ENCODE assay signal across 8 cellular contexts in the genomic region with DNA sequence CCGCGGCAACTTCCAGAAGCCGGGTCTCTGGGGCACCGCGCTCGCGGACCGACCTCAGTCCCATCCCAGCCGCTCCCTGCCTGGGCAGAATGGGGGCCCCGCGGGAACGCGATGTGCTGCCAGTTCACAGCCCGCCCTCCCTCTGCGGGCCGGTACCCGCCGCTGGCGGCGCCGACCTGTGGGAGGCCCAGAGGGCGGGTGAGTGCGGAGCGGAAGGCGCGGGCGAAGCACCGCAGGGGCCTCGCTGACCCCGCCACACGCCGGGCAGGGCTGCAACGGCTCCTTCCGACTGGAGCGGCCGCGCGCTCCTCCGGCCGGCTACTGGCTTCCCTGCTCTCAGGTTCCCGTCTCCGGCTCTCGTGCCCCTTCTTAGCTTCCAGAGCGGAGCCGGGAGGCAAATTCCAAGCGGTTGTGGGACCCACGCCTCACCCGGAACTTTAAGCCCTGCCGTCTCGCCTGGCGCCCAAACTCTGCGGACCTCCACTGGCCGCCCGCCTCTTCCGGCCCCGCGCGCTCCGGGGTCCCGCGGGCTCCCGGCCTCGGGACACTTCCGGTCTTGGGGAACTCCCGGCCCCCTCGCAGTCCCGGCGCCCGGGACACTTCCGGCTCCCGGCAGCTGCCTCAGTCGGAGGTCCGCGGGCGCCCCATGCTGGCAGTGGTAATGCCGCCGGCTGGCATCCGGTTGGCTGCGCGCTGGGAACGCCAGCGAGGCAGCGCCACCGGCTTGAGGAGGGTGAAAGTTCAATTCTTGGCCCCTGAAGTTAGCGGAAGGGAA. TPM values are rescaled to one million over a fixed set of nuclear protein-coding genes. Genes with fewer than 3 reads are reported as not detected.
A peak's percentile ranks its signal among the peaks of the same experiment; 100 is the strongest.
DNase-seq lines count a peak whose midpoint lies in the region; ATAC-seq and TF ChIP-seq lines count a peak whose summit lies in the region.

A gene with protein sequence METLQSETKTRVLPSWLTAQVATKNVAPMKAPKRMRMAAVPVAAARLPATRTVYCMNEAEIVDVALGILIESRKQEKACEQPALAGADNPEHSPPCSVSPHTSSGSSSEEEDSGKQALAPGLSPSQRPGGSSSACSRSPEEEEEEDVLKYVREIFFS (minus strand): TSS at position 485 of the 775 bp plus-strand sequence. CDS start 1,785 bp downstream, outside the sequence.

- CTCF ChIA-PET in CD4-positive, alpha-beta T cell (lab: Charles Lee), result interaction anchor here (0.5 to 3.8 kb wide), 24 partner anchors 8 to 713 kb away, joined by 3 to 53 read pairs (median 4); a partner anchor contains a TSS
- CTCF ChIA-PET in activated CD4-positive, alpha-beta memory T cell treated with anti-CD3 and anti-CD28 coated beads for 36 hours (lab: Charles Lee), result interaction anchor here (0.6 to 4.6 kb wide), 11 partner anchors 9 to 537 kb away, joined by 3 to 65 read pairs (median 4); a partner anchor contains a TSS

- peak; percentile 77 for ATAC-seq in CD4-positive, alpha-beta T cell (ENCODE audit: poor library complexity)
- ATAC-seq in GM19438 (IDR thresholded peaks at IDR 0.05; ENCODE audit: low read depth, unreplicated experiment), result peak; percentile 60
- peak; percentile 34 for ATAC-seq in HG03575 (IDR thresholded peaks at IDR 0.05; ENCODE audit: extremely low read depth, insufficient number of reproducible peaks, low FRiP score, unreplicated experiment)
- ATAC-seq in lung (ENCODE audit: insufficient read depth, low FRiP score), result peak; percentile 93

- H3K27me3 Mint-ChIP-seq in CD4-positive, alpha-beta T cell, result no peaks in the 10 kb centered on the region
- H3K27me3 Mint-ChIP-seq in activated CD4-positive, alpha-beta memory T cell treated with anti-CD3 and anti-CD28 coated beads for 36 hours, result no peaks in the 10 kb centered on the region

- no peaks in the 10 kb centered on the region for H3K9me3 Mint-ChIP-seq in CD4-positive, alpha-beta T cell
- H3K9me3 Mint-ChIP-seq in activated CD4-positive, alpha-beta memory T cell treated with anti-CD3 and anti-CD28 coated beads for 36 hours, result no peaks in the 10 kb centered on the region

- intact Hi-C loops in CD4-positive, alpha-beta T cell (cut with DNase I, micrococcal nuclease), result loop anchor here (1.0 to 5.0 kb wide), 3 partner anchors 22 to 538 kb away; a partner anchor contains a TSS
- intact Hi-C loops in activated CD4-positive, alpha-beta memory T cell treated with anti-CD3 and anti-CD28 coated beads for 36 hours (cut with micrococcal nuclease), result loop anchor here (1.0 to 5.0 kb wide), 4 partner anchors 41 to 418 kb away; a partner anchor contains a TSS

- H3K36me3 ChIP-seq in lung (ENCODE audit: control insufficient read depth in 2 of 2, insufficient read depth in 2 of 2, low read length in 2 of 2), result peaks cover 0 to 28% of the 10 kb centered on the region in 2 donors

- H3K4me3 Mint-ChIP-seq in CD4-positive, alpha-beta T cell, result peak within 1 kb of the TSS; percentile 91
- H3K4me3 Mint-ChIP-seq in activated CD4-positive, alpha-beta memory T cell treated with anti-CD3 and anti-CD28 coated beads for 36 hours, result peak within 1 kb of the TSS; percentile 96

- POLR2A ChIA-PET in CD4-positive, alpha-beta T cell (lab: Charles Lee), result interaction anchor here (0.6 to 4.2 kb wide), 19 partner anchors 10 to 535 kb away, joined by 3 to 111 read pairs (median 4); a partner anchor contains a TSS
- POLR2A ChIA-PET in activated CD4-positive, alpha-beta memory T cell treated with anti-CD3 and anti-CD28 coated beads for 36 hours (lab: Charles Lee), result interaction anchor here (0.6 to 3.7 kb wide), 10 partner anchors 9 to 524 kb away, joined by 3 to 32 read pairs (median 4); a partner anchor contains a TSS

- WGBS in lung, 2 donors, result 0% methylated on average over 73 to 85 of the region's 85 CpGs

- peaks cover 45% of the 10 kb centered on the region for H3K36me3 Mint-ChIP-seq in CD4-positive, alpha-beta T cell (ENCODE audit: low read depth)
- H3K36me3 Mint-ChIP-seq in activated CD4-positive, alpha-beta memory T cell treated with anti-CD3 and anti-CD28 coated beads for 36 hours, result peaks cover 35% of the 10 kb centered on the region

- no peaks in the 10 kb centered on the region for H3K9me3 ChIP-seq in CD4-positive, alpha-beta T cell (ENCODE audit: control insufficient read depth, low read length)
- H3K9me3 ChIP-seq in lung (ENCODE audit: control insufficient read depth in 2 of 2, insufficient read depth in 1 of 2, low read length in 1 of 2), result no peaks in the 10 kb centered on the region

- peaks cover 7 to 32% of the 10 kb centered on the region in 2 donors for H3K4me1 ChIP-seq in lung (ENCODE audit: control insufficient read depth in 2 of 2, insufficient read depth in 2 of 2, low read length in 2 of 2)

- H3K4me1 Mint-ChIP-seq in CD4-positive, alpha-beta T cell (ENCODE audit: low read depth), result peaks cover 48% of the 10 kb centered on the region
- peaks cover 45% of the 10 kb centered on the region for H3K4me1 Mint-ChIP-seq in activated CD4-positive, alpha-beta memory T cell treated with anti-CD3 and anti-CD28 coated beads for 36 hours (ENCODE audit: low read depth)

- H3K27me3 ChIP-seq in CD4-positive, alpha-beta T cell (ENCODE audit: control insufficient read depth, insufficient read depth, low read length), result no peaks in the 10 kb centered on the region
- H3K27me3 ChIP-seq in lung (ENCODE audit: control insufficient read depth, insufficient read depth), result no peaks in the 10 kb centered on the region

- DNase-seq in CD4-positive, alpha-beta T cell, result peak; percentile 75 to 90 (median 86)
- peak; percentile 97 for DNase-seq in NCI-H82 (lab: John Stamatoyannopoulos, UW)
- DNase-seq in activated CD4-positive, alpha-beta memory T cell treated with anti-CD3 and anti-CD28 coated beads for 36 hours, result peak; percentile 95
- DNase-seq in ecto neural progenitor cell (ENCODE audit: low spot score), result peak; percentile 91
- DNase-seq in lung (ENCODE audit: low spot score), result peak; percentile 94
- peak; percentile 79 to 84 (median 79) for DNase-seq in stimulated activated CD4-positive, alpha-beta T cell treated with anti-CD3 and anti-CD28 coated beads, TNF-alpha, amount 100 ng/mL, for 4 hours (ENCODE audit: low read depth in 3 of 3)

- peak within 1 kb of the TSS; percentile 94 for H3K27ac Mint-ChIP-seq in CD4-positive, alpha-beta T cell
- peak within 1 kb of the TSS; percentile 99 for H3K27ac Mint-ChIP-seq in activated CD4-positive, alpha-beta memory T cell treated with anti-CD3 and anti-CD28 coated beads for 36 hours

- H3K27ac ChIP-seq in CD4-positive, alpha-beta T cell (ENCODE audit: low read depth, low read length), result peak within 1 kb of the TSS; percentile 94
- H3K27ac ChIP-seq in lung (ENCODE audit: low read depth in 1 of 2, low read length in 1 of 2), result peak within 1 kb of the TSS; percentile 97 to 99

- H3K4me3 ChIP-seq in lung, result peak within 1 kb of the TSS; percentile 97

- peak; percentile 76 for TF ChIP-seq CTCF in CD4-positive, alpha-beta T cell (IDR thresholded peaks at IDR 0.05)
- peak; percentile 57 for TF ChIP-seq CTCF in lung (IDR thresholded peaks at IDR 0.05; ENCODE audit: control extremely low read depth, extremely low read depth)

RNA-seq across cellular contexts. Expression of the gene that starts here (rescaled TPM):
- total RNA-seq in CD4-positive, alpha-beta T cell, result 10 to 100 TPM; 14.0 to 15.8 TPM
- 10 to 100 TPM; 41.6 to 43.6 TPM for total RNA-seq in activated CD4-positive, alpha-beta memory T cell treated with anti-CD3 and anti-CD28 coated beads for 36 hours
- total RNA-seq in lung, result 10 to 100 TPM; 40.0 to 50.2 TPM
- 10 to 100 TPM; 22.4 to 39.5 TPM for polyA plus RNA-seq in lung

Comparison
In these comparisons a context has a peak if more than half of its experiments do, and no peak if none do; other contexts are left out.
1. Peak in every context shown above with its lines: DNase-seq, ATAC-seq, H3K4me3 ChIP-seq and H3K27ac ChIP-seq.
2. ATAC-seq: peak in every context shown above with its lines; median percentile 93 in lung; 77 in CD4-positive, alpha-beta T cell; 60 in GM19438; 34 in HG03575.